ENCODE assay signal across 8 cellular contexts in the genomic region with DNA sequence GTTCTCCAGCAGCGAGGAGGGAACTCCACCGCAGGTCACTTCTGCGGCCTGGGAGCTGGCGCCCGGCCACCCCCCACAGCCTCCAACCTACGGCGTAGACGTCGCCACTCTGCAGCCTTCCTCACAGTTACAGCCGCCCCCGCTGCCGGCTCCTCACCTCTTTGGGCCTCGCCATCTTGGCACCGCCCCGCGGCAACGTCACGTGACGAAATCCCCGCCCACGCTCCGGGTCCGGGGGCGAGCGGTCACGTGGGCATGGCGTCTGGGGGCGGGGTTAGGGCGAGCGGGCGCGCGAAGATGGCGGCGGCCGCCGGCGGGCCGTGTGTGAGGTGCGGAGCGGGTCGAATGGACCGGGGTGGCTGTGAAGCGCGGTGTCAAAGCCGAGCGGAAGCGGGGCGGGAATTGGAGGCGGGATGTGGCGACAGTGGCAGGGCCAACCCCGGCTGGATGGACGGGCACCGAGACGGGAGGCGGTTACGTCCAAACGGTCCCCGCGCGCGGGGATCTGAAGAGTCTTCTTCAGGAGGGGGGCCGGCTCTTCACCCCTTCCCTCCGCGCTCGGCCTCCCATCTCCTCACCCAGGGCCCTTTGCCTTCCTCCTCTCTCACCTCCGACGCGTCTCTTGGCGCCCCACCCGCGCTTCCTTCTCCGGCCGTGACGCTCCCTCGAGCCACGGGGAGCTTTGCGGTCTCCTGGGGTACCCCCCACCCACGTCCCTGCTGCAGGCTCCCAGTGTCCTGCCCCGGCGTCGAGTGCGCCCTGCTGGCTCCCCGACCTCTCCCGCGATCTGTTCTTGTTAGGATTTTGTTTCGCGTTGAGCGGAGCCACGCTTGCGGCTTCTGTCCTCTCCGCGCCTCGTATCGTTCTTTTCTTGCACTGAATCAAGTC. TPM values are rescaled to one million over a fixed set of nuclear protein-coding genes. Genes with fewer than 3 reads are reported as not detected.
A peak's percentile ranks its signal among the peaks of the same experiment; 100 is the strongest.
DNase-seq lines count a peak whose midpoint lies in the region; ATAC-seq lines count a peak whose summit lies in the region.

A gene (minus strand): TSS at position 181 of the 888 bp plus-strand sequence. CDS start 300 bp downstream, outside the sequence.
A gene with protein sequence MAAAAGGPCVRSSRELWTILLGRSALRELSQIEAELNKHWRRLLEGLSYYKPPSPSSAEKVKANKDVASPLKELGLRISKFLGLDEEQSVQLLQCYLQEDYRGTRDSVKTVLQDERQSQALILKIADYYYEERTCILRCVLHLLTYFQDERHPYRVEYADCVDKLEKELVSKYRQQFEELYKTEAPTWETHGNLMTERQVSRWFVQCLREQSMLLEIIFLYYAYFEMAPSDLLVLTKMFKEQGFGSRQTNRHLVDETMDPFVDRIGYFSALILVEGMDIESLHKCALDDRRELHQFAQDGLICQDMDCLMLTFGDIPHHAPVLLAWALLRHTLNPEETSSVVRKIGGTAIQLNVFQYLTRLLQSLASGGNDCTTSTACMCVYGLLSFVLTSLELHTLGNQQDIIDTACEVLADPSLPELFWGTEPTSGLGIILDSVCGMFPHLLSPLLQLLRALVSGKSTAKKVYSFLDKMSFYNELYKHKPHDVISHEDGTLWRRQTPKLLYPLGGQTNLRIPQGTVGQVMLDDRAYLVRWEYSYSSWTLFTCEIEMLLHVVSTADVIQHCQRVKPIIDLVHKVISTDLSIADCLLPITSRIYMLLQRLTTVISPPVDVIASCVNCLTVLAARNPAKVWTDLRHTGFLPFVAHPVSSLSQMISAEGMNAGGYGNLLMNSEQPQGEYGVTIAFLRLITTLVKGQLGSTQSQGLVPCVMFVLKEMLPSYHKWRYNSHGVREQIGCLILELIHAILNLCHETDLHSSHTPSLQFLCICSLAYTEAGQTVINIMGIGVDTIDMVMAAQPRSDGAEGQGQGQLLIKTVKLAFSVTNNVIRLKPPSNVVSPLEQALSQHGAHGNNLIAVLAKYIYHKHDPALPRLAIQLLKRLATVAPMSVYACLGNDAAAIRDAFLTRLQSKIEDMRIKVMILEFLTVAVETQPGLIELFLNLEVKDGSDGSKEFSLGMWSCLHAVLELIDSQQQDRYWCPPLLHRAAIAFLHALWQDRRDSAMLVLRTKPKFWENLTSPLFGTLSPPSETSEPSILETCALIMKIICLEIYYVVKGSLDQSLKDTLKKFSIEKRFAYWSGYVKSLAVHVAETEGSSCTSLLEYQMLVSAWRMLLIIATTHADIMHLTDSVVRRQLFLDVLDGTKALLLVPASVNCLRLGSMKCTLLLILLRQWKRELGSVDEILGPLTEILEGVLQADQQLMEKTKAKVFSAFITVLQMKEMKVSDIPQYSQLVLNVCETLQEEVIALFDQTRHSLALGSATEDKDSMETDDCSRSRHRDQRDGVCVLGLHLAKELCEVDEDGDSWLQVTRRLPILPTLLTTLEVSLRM (N-terminal part only) (plus strand): TSS at position 277 of the 888 bp plus-strand sequence. CDS start 21 bp downstream, at position 298.

- DNase-seq in DMS 273 treated with DMSO at 0.1 percent for 48 hours (lab: John Stamatoyannopoulos, UW) (peak; percentile 73), HuH-7.5 (ENCODE audit: low spot score) (peak; percentile 96), OCI-M1 (lab: John Stamatoyannopoulos, UW) (peak; percentile 96), activated T-cell treated with anti-CD3 and anti-CD28 coated beads for 4 hours (peak; percentile 100), epithelial cell of prostate (ENCODE audit: low read depth, low spot score) (peak; percentile 39), mucosa of gallbladder (ENCODE audit: low spot score) (peak; percentile 97)
- peak; percentile 98 for DNase-seq in stimulated activated CD8-positive, alpha-beta memory T cell treated with anti-CD3 and anti-CD28 coated beads, Interleukin-4, amount 100 ng/mL, for 24 hours (ENCODE audit: low read depth)

- peak; percentile 64 for ATAC-seq in GM21526 (IDR thresholded peaks at IDR 0.05; ENCODE audit: low FRiP score, unreplicated experiment)

- peak within 1 kb of the TSS; percentile 83 for H3K27ac ChIP-seq in epithelial cell of prostate

RNA-seq across cellular contexts. Expression of the first gene that starts in this region (rescaled TPM):
- 18.2 TPM for total RNA-seq in mucosa of gallbladder

RNA-seq across cellular contexts. Expression of the second gene that starts in this region (rescaled TPM):
- 28.2 TPM for total RNA-seq in mucosa of gallbladder

Comparison
In these comparisons a context has a peak if more than half of its experiments do, and no peak if none do; other contexts are left out.
1. Peak in every context shown above with its lines: DNase-seq, ATAC-seq and H3K27ac ChIP-seq.
2. DNase-seq: peak in every context shown above with its lines; median percentile 100 in activated T-cell treated with anti-CD3 and anti-CD28 coated beads for 4 hours; 98 in stimulated activated CD8-positive, alpha-beta memory T cell treated with anti-CD3 and anti-CD28 coated beads, Interleukin-4, amount 100 ng/mL, for 24 hours; 97 in mucosa of gallbladder; 96 in HuH-7.5; 96 in OCI-M1; 73 in DMS 273 treated with DMSO at 0.1 percent for 48 hours; 39 in epithelial cell of prostate.